32 cellular contexts compared by ENCODE assay signal in the genomic region with DNA sequence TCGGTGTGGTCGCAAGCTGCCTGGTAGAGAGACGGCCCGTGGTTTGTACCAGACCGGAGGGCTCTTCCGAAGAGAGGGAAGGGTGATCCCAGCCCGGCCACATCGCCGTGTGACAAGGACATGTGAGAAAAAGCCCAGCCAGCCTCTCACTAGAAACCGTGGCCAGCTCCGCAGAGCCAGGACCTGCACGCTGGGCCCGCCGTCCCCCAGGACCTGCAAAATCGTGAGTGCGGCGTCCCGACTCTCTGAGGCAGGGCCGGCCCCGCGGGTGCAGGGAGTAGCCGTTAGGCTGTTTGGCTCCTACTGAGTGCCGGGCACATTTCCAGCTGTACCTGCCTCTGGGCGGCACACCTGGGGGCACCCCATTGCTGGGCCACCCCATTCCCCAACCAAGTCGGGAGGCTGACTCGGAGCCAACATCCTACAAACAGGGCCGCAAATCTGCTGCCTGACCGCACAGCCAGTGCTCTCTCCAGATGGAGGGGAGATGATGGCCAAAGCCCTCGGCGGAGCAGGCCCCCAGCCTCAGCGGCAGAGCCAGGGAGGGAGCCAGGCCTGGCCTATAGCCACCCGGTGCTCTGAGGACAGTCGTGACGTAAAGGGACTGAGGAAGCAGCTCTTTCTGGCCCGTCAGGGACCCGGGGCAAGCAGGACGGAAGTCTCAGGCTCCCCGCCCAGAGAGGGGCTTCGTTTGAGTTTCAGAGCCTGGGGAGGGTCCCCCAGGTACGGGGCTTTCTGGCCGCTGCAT. TPM values are rescaled to one million over a fixed set of nuclear protein-coding genes. Genes with fewer than 3 reads are reported as not detected.
"Had no signal": no experiment of that assay in that cellular context is flagged by ENCODE, and none has a peak within 500 bp of the region (broad histone marks: within the 10 kb centered on the region; RNA-seq: fewer than 3 reads in every experiment).

No MANE protein-coding gene starts in this region.

- ATAC-seq: activated T-helper 17 cell treated with anti-CD3 and anti-CD28 coated beads, Interleukin-2, amount 50 U/mL, for 72 hours; Panc1; Right ventricle myocardium inferior; T-cell had no signal

- H3K4me3 ChIP-seq: cardiac muscle cell, MG63, SK-N-MC had no signal

- H3K27ac ChIP-seq: brain microvascular endothelial cell, cardiac muscle cell, SK-N-MC had no signal

- H3K36me3 Mint-ChIP-seq: activated CD4-positive, alpha-beta memory T cell treated with anti-CD3 and anti-CD28 coated beads for 36 hours; activated naive CD8-positive, alpha-beta T cell; T-cell had no signal

- H3K9me3 ChIP-seq: MG63 had no signal

- H3K27ac Mint-ChIP-seq: activated B cell treated with CpG ODN at 0.5 μM for 24 hours; activated CD4-positive, alpha-beta memory T cell treated with anti-CD3 and anti-CD28 coated beads for 36 hours; activated CD4-positive, alpha-beta T cell treated with anti-CD3 and anti-CD28 coated beads, Interleukin-2, amount 10 ng/mL, durations not matched to agents 7 days and 5 days; activated naive CD4-positive, alpha-beta T cell treated with anti-CD3 and anti-CD28 coated beads for 36 hours; activated naive CD8-positive, alpha-beta T cell; activated T-helper 17 cell treated with anti-CD3 and anti-CD28 coated beads, Interleukin-2, amount 50 U/mL, for 72 hours; T-cell had no signal

- H3K36me3 ChIP-seq: brain microvascular endothelial cell, cardiac muscle cell, MG63 had no signal

- H3K27me3 ChIP-seq: cardiac muscle cell, MG63 had no signal

- H3K4me3 Mint-ChIP-seq: activated B cell treated with CpG ODN at 0.5 μM for 24 hours; activated CD4-positive, alpha-beta memory T cell treated with anti-CD3 and anti-CD28 coated beads for 36 hours; activated CD4-positive, alpha-beta T cell treated with anti-CD3 and anti-CD28 coated beads, Interleukin-2, amount 10 ng/mL, durations not matched to agents 7 days and 5 days; activated naive CD4-positive, alpha-beta T cell treated with anti-CD3 and anti-CD28 coated beads for 36 hours; activated naive CD8-positive, alpha-beta T cell; activated T-helper 17 cell treated with anti-CD3 and anti-CD28 coated beads, Interleukin-2, amount 50 U/mL, for 72 hours; T-cell had no signal

- H3K9me3 Mint-ChIP-seq: activated B cell treated with CpG ODN at 0.5 μM for 24 hours; activated CD4-positive, alpha-beta memory T cell treated with anti-CD3 and anti-CD28 coated beads for 36 hours; activated CD4-positive, alpha-beta T cell treated with anti-CD3 and anti-CD28 coated beads, Interleukin-2, amount 10 ng/mL, durations not matched to agents 7 days and 5 days; activated naive CD4-positive, alpha-beta T cell treated with anti-CD3 and anti-CD28 coated beads for 36 hours; activated T-helper 17 cell treated with anti-CD3 and anti-CD28 coated beads, Interleukin-2, amount 50 U/mL, for 72 hours; T-cell had no signal

- H3K4me1 Mint-ChIP-seq: activated CD4-positive, alpha-beta T cell treated with anti-CD3 and anti-CD28 coated beads, Interleukin-2, amount 10 ng/mL, durations not matched to agents 7 days and 5 days; activated T-helper 17 cell treated with anti-CD3 and anti-CD28 coated beads, Interleukin-2, amount 50 U/mL, for 72 hours; T-cell had no signal

- H3K27me3 Mint-ChIP-seq: activated B cell treated with CpG ODN at 0.5 μM for 24 hours; activated CD4-positive, alpha-beta memory T cell treated with anti-CD3 and anti-CD28 coated beads for 36 hours; activated CD4-positive, alpha-beta T cell treated with anti-CD3 and anti-CD28 coated beads, Interleukin-2, amount 10 ng/mL, durations not matched to agents 7 days and 5 days; activated naive CD8-positive, alpha-beta T cell; activated T-helper 17 cell treated with anti-CD3 and anti-CD28 coated beads, Interleukin-2, amount 50 U/mL, for 72 hours; T-cell had no signal

- DNase-seq: activated B cell treated with CpG ODN at 0.5 μM for 24 hours; activated CD4-positive, alpha-beta memory T cell treated with anti-CD3 and anti-CD28 coated beads for 36 hours; activated CD4-positive, alpha-beta T cell treated with anti-CD3 and anti-CD28 coated beads, Interleukin-2, amount 10 ng/mL, durations not matched to agents 7 days and 5 days; activated gamma-delta T cell; activated naive CD4-positive, alpha-beta T cell treated with anti-CD3 and anti-CD28 coated beads for 36 hours; activated T-cell treated with anti-CD3 and anti-CD28 coated beads for 4 hours; activated T-cell treated with anti-CD3 and anti-CD28 coated beads, Interleukin-2, amount 50 U/mL, for 48 hours; brain microvascular endothelial cell; MG63; MV-4-11; NCI-H1092 treated with DMSO at 0.1 percent for 48 hours; NCI-H1417 treated with DMSO at 0.1 percent for 48 hours; NCI-H1694; NCI-H2029; NCI-H2107; NCI-H2171 treated with DMSO at 0.1 percent for 48 hours; NCI-H226; NCI-H510A; NCI-H526 treated with DMSO at 0.1 percent for 48 hours; NCI-H82; OCI-M1; RPMI8226; T-cell; T-helper 2 cell; T1000 had no signal

RNA-seq across cellular contexts. Expression of gene PABPN1L, which starts 33.6 kb away (rescaled TPM):
- total RNA-seq: activated CD4-positive, alpha-beta memory T cell treated with anti-CD3 and anti-CD28 coated beads for 36 hours; activated CD4-positive, alpha-beta T cell treated with anti-CD3 and anti-CD28 coated beads, Interleukin-2, amount 10 ng/mL, durations not matched to agents 7 days and 5 days; activated CD8-positive, alpha-beta memory T cell treated with anti-CD3 and anti-CD28 coated beads for 36 hours; activated naive CD4-positive, alpha-beta T cell treated with anti-CD3 and anti-CD28 coated beads for 36 hours; activated T-helper 17 cell treated with anti-CD3 and anti-CD28 coated beads, Interleukin-2, amount 50 U/mL, for 72 hours; cardiac muscle cell; Right ventricle myocardium inferior; T-cell had no signal
